8 cellular contexts compared by ENCODE assay signal in the genomic region with DNA sequence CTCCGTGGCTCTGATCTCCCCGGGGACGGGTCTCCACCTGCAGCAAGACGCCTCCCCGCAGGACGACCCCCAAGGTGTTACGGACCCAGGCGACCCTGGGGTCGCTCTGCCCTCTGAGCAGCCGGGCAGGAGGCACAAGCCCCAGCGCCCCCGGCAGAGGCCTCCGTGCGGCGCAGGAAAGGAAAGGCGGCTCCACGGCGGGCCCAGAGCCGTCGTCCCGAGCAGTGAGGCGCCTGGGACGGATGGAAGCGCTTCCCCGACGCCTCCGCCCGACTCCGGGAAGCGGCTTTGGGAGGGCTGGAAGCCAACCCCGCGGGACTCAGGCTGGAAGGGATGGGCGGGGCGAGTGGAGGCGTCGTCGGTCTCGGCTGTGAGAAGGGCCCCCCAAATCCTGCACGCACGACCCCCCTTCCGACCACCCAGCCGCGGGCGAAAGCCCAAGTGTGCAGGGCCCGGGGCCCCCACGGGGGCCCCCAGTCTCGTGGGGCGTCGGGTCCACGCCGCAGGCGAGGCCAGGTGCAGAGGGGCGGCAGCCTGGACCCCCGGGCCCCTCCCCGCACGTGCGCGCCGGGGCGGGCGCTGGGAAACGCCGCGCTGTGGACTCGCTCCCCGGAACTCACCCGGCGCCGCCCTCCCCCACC. TPM values are rescaled to one million over a fixed set of nuclear protein-coding genes. Genes with fewer than 3 reads are reported as not detected.
DNase-seq lines count a peak whose midpoint lies in the region; ATAC-seq and TF ChIP-seq lines count a peak whose summit lies in the region.

No MANE protein-coding gene starts in this region.

- no peak overlapping the region for H3K27ac Mint-ChIP-seq in chondrocyte (ENCODE audit: unreplicated experiment)
- no peak overlapping the region for H3K27ac Mint-ChIP-seq in type B pancreatic cell

- H3K4me3 Mint-ChIP-seq in chondrocyte (ENCODE audit: unreplicated experiment) (peak overlapping the region; percentile 58), type B pancreatic cell (peak overlapping the region; percentile 44)

- POLR2A ChIA-PET in RWPE1 (lab: Yijun Ruan, JAX; ENCODE audit: low non-redundant PET), result no interaction called here

- no peaks in the 10 kb centered on the region for H3K27me3 ChIP-seq in lung (ENCODE audit: control insufficient read depth, insufficient read depth)

- DNase-seq in DMS53 (lab: John Stamatoyannopoulos, UW), result peak; percentile 70
- DNase-seq in DMS53 treated with DMSO at 0.1 percent for 48 hours (lab: John Stamatoyannopoulos, UW; ENCODE audit: unreplicated experiment), result no peak
- DNase-seq in RWPE1 (ENCODE audit: low spot score), result peak; percentile 12
- no peak for DNase-seq in chondrocyte (ENCODE audit: low spot score)
- peak; percentile 60 for DNase-seq in lung (ENCODE audit: low spot score)
- peak; percentile 76 for DNase-seq in type B pancreatic cell (ENCODE audit: extremely low spot score, unreplicated experiment)
- DNase-seq in NCI-H345 (lab: John Stamatoyannopoulos, UW), result no peak

- H3K9me3 Mint-ChIP-seq in chondrocyte (ENCODE audit: low read depth) (peaks cover 5% of the 10 kb centered on the region), type B pancreatic cell (no peaks in the 10 kb centered on the region)

- peak overlapping the region; percentile 31 for H3K4me3 ChIP-seq in lung

- H3K4me1 ChIP-seq in lung (ENCODE audit: control insufficient read depth in 2 of 2, insufficient read depth in 2 of 2, low read length in 2 of 2), result no peaks in the 10 kb centered on the region

- H3K27ac ChIP-seq in RWPE1 (peak overlapping the region; percentile 15; the same call in 1 of the 2 replicates), lung (ENCODE audit: low read depth in 1 of 2, low read length in 1 of 2) (peak overlapping the region; percentile 72 to 80)

- no peaks in the 10 kb centered on the region for H3K36me3 ChIP-seq in lung (ENCODE audit: control insufficient read depth in 2 of 2, insufficient read depth in 2 of 2, low read length in 2 of 2)

- H3K9me3 ChIP-seq in lung (ENCODE audit: control insufficient read depth in 2 of 2, insufficient read depth in 1 of 2, low read length in 1 of 2), result no peaks in the 10 kb centered on the region

- TF ChIP-seq CTCF in RWPE1 (conservative IDR thresholded peaks at IDR 0.05; ENCODE audit: low read depth), result no peak
- peak; percentile 14 for TF ChIP-seq CTCF in chondrocyte (IDR thresholded peaks at IDR 0.05)
- TF ChIP-seq CTCF in lung (IDR thresholded peaks at IDR 0.05; ENCODE audit: control extremely low read depth, extremely low read depth), result no peak
- TF ChIP-seq CTCF in type B pancreatic cell (conservative IDR thresholded peaks at IDR 0.05), result peak; percentile 15

- H3K4me1 Mint-ChIP-seq in chondrocyte (ENCODE audit: low read depth), result peaks cover 31% of the 10 kb centered on the region
- H3K4me1 Mint-ChIP-seq in type B pancreatic cell (ENCODE audit: unreplicated experiment), result peaks cover 41% of the 10 kb centered on the region

- CTCF ChIA-PET in RWPE1 (lab: Yijun Ruan, JAX), result interaction anchor here (0.6 to 0.8 kb wide), 6 partner anchors 9 to 239 kb away, joined by 3 to 5 read pairs (median 4); partner anchors contain the start of gene RPH3AL

- H3K36me3 Mint-ChIP-seq in chondrocyte (ENCODE audit: low read depth) (no peaks in the 10 kb centered on the region), type B pancreatic cell (no peaks in the 10 kb centered on the region)

- 0 to 1% methylated on average over 25 to 68 of the region's 69 CpGs for WGBS in lung, 2 donors

- peaks cover 15% of the 10 kb centered on the region for H3K27me3 Mint-ChIP-seq in chondrocyte (ENCODE audit: low read depth)
- peaks cover 25% of the 10 kb centered on the region for H3K27me3 Mint-ChIP-seq in type B pancreatic cell

- ATAC-seq in lung (ENCODE audit: insufficient read depth, low FRiP score) (peak; percentile 47), GM18873 (IDR thresholded peaks at IDR 0.05; ENCODE audit: low FRiP score, unreplicated experiment) (no peak)

RNA-seq across cellular contexts. Expression of gene RPH3AL, which starts 32.7 kb away (rescaled TPM):
- total RNA-seq in chondrocyte (3.4 to 4.1 TPM (median 4.0 TPM) in 3 replicates), lung (10 to 100 TPM; 21.1 to 76.6 TPM), type B pancreatic cell (ENCODE audit: low replicate concordance) (13.5 and 14.9 TPM in 2 replicates)
- polyA plus RNA-seq in lung, result 10 to 100 TPM; 19.5 to 22.1 TPM

Comparison
In these comparisons a context has a peak if more than half of its experiments do, and no peak if none do; other contexts are left out.
1. DNase-seq: peak in DMS53 (single experiment), RWPE1 (single experiment), lung (single experiment) and type B pancreatic cell (single experiment); none in DMS53 treated with DMSO at 0.1 percent for 48 hours (single experiment), chondrocyte (single experiment) and NCI-H345 (single experiment).
2. CTCF ChIP-seq: peak in chondrocyte (single experiment) and type B pancreatic cell (single experiment); none in RWPE1 (single experiment) and lung (single experiment).